ENCODE assay signal across 1 cellular context in genomic region chr3:30597131-30597768, GRCh38.
TF ChIP-seq lines count a peak whose summit lies in the region.

No MANE protein-coding gene starts in this region.

TF ChIP-seq in HepG2, 621 proteins besides CTCF, POLR2A, EP300 and RAD21 (continued from another document and continues in another):
- no peak for TF ChIP-seq MLXIP (CRISPR knock-in tag; IDR thresholded peaks at IDR 0.05; ENCODE audit: borderline replicate concordance)
- peak; percentile 83 for TF ChIP-seq ATF1 (CRISPR knock-in tag; IDR thresholded peaks at IDR 0.05)
- TF ChIP-seq HINFP (CRISPR knock-in tag; IDR thresholded peaks at IDR 0.05; ENCODE audit: low read depth), result no peak
- no peak for TF ChIP-seq SP2 (CRISPR knock-in tag; IDR thresholded peaks at IDR 0.05)
- TF ChIP-seq MLLT10 (CRISPR knock-in tag; IDR thresholded peaks at IDR 0.05), result no peak
- peak; percentile 47; the same call in 1 of the 2 replicates for TF ChIP-seq ZNF629 (CRISPR knock-in tag; conservative IDR thresholded peaks at IDR 0.05)
- TF ChIP-seq PTBP1 (IDR thresholded peaks at IDR 0.05; ENCODE audit: low read depth, low read length, poor library complexity, severe bottlenecking), result no peak
- TF ChIP-seq CBFB (CRISPR knock-in tag; IDR thresholded peaks at IDR 0.05), result peak; percentile 89
- TF ChIP-seq TOE1 (CRISPR knock-in tag; IDR thresholded peaks at IDR 0.05), result no peak; the same call in 1 of the 2 replicates
- peak; percentile 100 for TF ChIP-seq HNRNPUL1 (IDR thresholded peaks at IDR 0.05; ENCODE audit: low read depth, low read length)
- TF ChIP-seq ARHGAP35 (CRISPR knock-in tag; IDR thresholded peaks at IDR 0.05; ENCODE audit: borderline replicate concordance), result no peak
- peak; percentile 100 for TF ChIP-seq NCOA2 (CRISPR knock-in tag; IDR thresholded peaks at IDR 0.05)
- TF ChIP-seq TMF1 (CRISPR knock-in tag; IDR thresholded peaks at IDR 0.05; ENCODE audit: low read depth), result no peak
- TF ChIP-seq PHF21A (CRISPR knock-in tag; IDR thresholded peaks at IDR 0.05), result peak; percentile 88
- TF ChIP-seq ZNF331 (CRISPR knock-in tag; IDR thresholded peaks at IDR 0.05), result peak; percentile 94
- TF ChIP-seq MTA1 (CRISPR knock-in tag; IDR thresholded peaks at IDR 0.05; ENCODE audit: borderline replicate concordance), result no peak; the same call in 1 of the 2 replicates
- peak; percentile 97 for TF ChIP-seq ZNF503 (CRISPR knock-in tag; IDR thresholded peaks at IDR 0.05)
- TF ChIP-seq PCBP2 (optimal IDR thresholded peaks at IDR 0.05; ENCODE audit: low read depth, low read length, poor library complexity, severe bottlenecking), result no peak
- TF ChIP-seq ZSCAN5A (CRISPR knock-in tag; IDR thresholded peaks at IDR 0.05; ENCODE audit: borderline replicate concordance), result peak; percentile 75; the same call in 1 of the 2 replicates
- peak; percentile 99 for TF ChIP-seq RXRB (CRISPR knock-in tag; IDR thresholded peaks at IDR 0.05; ENCODE audit: borderline replicate concordance)
- TF ChIP-seq SMYD3 (CRISPR knock-in tag; IDR thresholded peaks at IDR 0.05), result peak; percentile 86; the same call in 1 of the 2 replicates
- peak; percentile 97 for TF ChIP-seq JUN (CRISPR knock-in tag; IDR thresholded peaks at IDR 0.05)
- peak; percentile 87 for TF ChIP-seq TRIM24 (CRISPR knock-in tag; IDR thresholded peaks at IDR 0.05)
- TF ChIP-seq MAX (IDR thresholded peaks at IDR 0.05), result no peak; the same call in 1 of the 2 replicates
- TF ChIP-seq ZNF577 (CRISPR knock-in tag; IDR thresholded peaks at IDR 0.05; ENCODE audit: borderline replicate concordance, low read depth), result no peak
- TF ChIP-seq SRF (IDR thresholded peaks at IDR 0.05; ENCODE audit: low read depth, low read length), result no peak
- peak; percentile 96 for TF ChIP-seq TCF7L2 (IDR thresholded peaks at IDR 0.05; ENCODE audit: low read depth, low read length)
- 0 out of 2 replicates have a peak, but pooled peaks have one; percentile 37 for TF ChIP-seq SATB2 (CRISPR knock-in tag; IDR thresholded peaks at IDR 0.05)
- TF ChIP-seq SAP130 (CRISPR knock-in tag; IDR thresholded peaks at IDR 0.05; ENCODE audit: low read depth), result peak; percentile 91
- TF ChIP-seq SIX4 (CRISPR knock-in tag; IDR thresholded peaks at IDR 0.05), result peak; percentile 94
- TF ChIP-seq ZNF768 (CRISPR knock-in tag; IDR thresholded peaks at IDR 0.05), result no peak
- no peak for TF ChIP-seq ZNF660 (CRISPR knock-in tag; IDR thresholded peaks at IDR 0.05; ENCODE audit: borderline replicate concordance, low read depth)
- TF ChIP-seq CREB1 (IDR thresholded peaks at IDR 0.05), result no peak
- peak; percentile 87 for TF ChIP-seq CREB1 (CRISPR knock-in tag; IDR thresholded peaks at IDR 0.05)
- TF ChIP-seq TEF (CRISPR knock-in tag; IDR thresholded peaks at IDR 0.05), result peak; percentile 86
- no peak for TF ChIP-seq ZBTB4 (CRISPR knock-in tag; IDR thresholded peaks at IDR 0.05; ENCODE audit: borderline replicate concordance)
- TF ChIP-seq IRF2 (CRISPR knock-in tag; IDR thresholded peaks at IDR 0.05), result peak; percentile 96
- TF ChIP-seq SMARCC2 (IDR thresholded peaks at IDR 0.05), result 0 out of 2 replicates have a peak, but pooled peaks have one; percentile 54
- no peak for TF ChIP-seq KLF12 (CRISPR knock-in tag; IDR thresholded peaks at IDR 0.05; ENCODE audit: borderline replicate concordance)
- peak; percentile 59; the same call in 1 of the 2 replicates for TF ChIP-seq TGIF2 (CRISPR knock-in tag; IDR thresholded peaks at IDR 0.05)
- TF ChIP-seq ZNF207 (IDR thresholded peaks at IDR 0.05; ENCODE audit: borderline replicate concordance), result no peak
- TF ChIP-seq ZNF75D (CRISPR knock-in tag; IDR thresholded peaks at IDR 0.05; ENCODE audit: borderline replicate concordance), result no peak
- no peak for TF ChIP-seq ZNF333 (CRISPR knock-in tag; IDR thresholded peaks at IDR 0.05; ENCODE audit: borderline replicate concordance)
- no peak for TF ChIP-seq CBX5 (CRISPR knock-in tag; IDR thresholded peaks at IDR 0.05; ENCODE audit: borderline replicate concordance)
- peak; percentile 61; the same call in 1 of the 2 replicates for TF ChIP-seq SKIL (CRISPR knock-in tag; IDR thresholded peaks at IDR 0.05; ENCODE audit: borderline replicate concordance)
- peak; percentile 98 for TF ChIP-seq CREM (IDR thresholded peaks at IDR 0.05)
- no peak for TF ChIP-seq CREM (CRISPR knock-in tag; IDR thresholded peaks at IDR 0.05)
- TF ChIP-seq GTF3A (CRISPR knock-in tag; conservative IDR thresholded peaks at IDR 0.05), result no peak
- TF ChIP-seq GATA4 (IDR thresholded peaks at IDR 0.05; ENCODE audit: borderline replicate concordance, low read depth), result peak; percentile 98
- TF ChIP-seq FOXA3 (CRISPR knock-in tag; IDR thresholded peaks at IDR 0.05), result peak; percentile 97
- no peak for TF ChIP-seq ZNF724P (CRISPR knock-in tag; IDR thresholded peaks at IDR 0.05; ENCODE audit: borderline replicate concordance)
- TF ChIP-seq ZFYVE20 (CRISPR knock-in tag; IDR thresholded peaks at IDR 0.05; ENCODE audit: borderline replicate concordance, low read depth), result no peak
- no peak for TF ChIP-seq IRF9 (CRISPR knock-in tag; IDR thresholded peaks at IDR 0.05; ENCODE audit: borderline replicate concordance)
- peak; percentile 95 for TF ChIP-seq ZSCAN9 (CRISPR knock-in tag; IDR thresholded peaks at IDR 0.05; ENCODE audit: borderline replicate concordance)
- TF ChIP-seq AGO1 (IDR thresholded peaks at IDR 0.05; ENCODE audit: low read depth, low read length, poor library complexity, severe bottlenecking), result no peak
- TF ChIP-seq ZNF670 (CRISPR knock-in tag; IDR thresholded peaks at IDR 0.05; ENCODE audit: borderline replicate concordance), result no peak
- no peak for TF ChIP-seq ZNF678 (CRISPR knock-in tag; IDR thresholded peaks at IDR 0.05)
- TF ChIP-seq ELF1 (CRISPR knock-in tag; IDR thresholded peaks at IDR 0.05), result peak; percentile 57; the same call in 1 of the 2 replicates
- no peak for TF ChIP-seq GLI4 (CRISPR knock-in tag; IDR thresholded peaks at IDR 0.05; ENCODE audit: borderline replicate concordance)
- peak in 1 of 2 experiments; percentile 99; a peak in 2 of 4 replicates for TF ChIP-seq KLF16 (CRISPR knock-in tag; IDR thresholded peaks at IDR 0.05)
- peak; percentile 98 for TF ChIP-seq SMAD3 (CRISPR knock-in tag; IDR thresholded peaks at IDR 0.05)
- TF ChIP-seq HNRNPH1 (optimal IDR thresholded peaks at IDR 0.05; ENCODE audit: low read depth, low read length), result no peak
